In the genomic region with DNA sequence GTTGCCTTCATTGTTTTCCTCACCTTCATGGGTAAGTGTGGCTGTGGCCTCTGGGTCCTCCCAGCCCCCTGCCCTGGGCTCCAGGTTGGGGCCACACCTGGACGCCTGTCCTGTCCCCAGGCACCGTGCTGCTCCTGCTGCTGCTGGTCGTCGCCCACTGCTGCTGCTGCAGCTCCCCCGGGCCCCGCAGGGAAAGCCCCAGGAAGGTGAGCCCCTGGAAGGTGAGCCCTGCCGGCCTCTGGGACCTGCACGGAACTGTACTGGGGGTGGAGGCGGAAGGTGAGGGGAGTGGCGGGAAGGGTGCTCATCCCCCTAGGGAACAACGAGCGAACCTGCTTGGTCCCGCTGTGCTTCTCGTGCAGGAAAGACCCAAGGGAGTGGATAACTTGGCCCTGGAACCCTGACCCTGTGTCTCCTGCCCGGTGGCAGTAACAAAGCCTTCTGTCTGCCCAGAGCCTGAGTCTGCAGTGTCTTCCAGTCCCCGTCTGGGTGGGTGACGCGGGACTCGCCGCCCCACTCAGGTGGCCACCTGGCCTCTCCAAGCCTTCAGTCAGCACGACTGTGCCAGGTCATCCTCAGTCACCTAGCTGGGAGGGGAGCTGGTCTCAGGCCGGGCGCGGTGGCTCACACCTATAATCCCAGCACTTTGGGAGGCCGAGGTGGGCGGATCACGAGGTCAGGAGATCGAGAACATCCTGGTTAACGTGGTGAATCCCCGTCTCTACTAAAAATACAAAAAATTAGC, we compare ENCODE assay signal across 33 cellular contexts. TPM values are rescaled to one million over a fixed set of nuclear protein-coding genes. Genes with fewer than 3 reads are reported as not detected.
DNase-seq lines count a peak whose midpoint lies in the region; TF ChIP-seq lines count a peak whose summit lies in the region.
"Had no signal": no experiment of that assay in that cellular context is flagged by ENCODE, and none has a peak within 500 bp of the region (broad histone marks: within the 10 kb centered on the region; RNA-seq: fewer than 3 reads in every experiment).

No MANE protein-coding gene starts in this region.

- H3K4me3 ChIP-seq in endocrine pancreas (ENCODE audit: control insufficient read depth, insufficient read depth, low read length) (no peak overlapping the region), neural progenitor cell (no peak overlapping the region)
- H3K4me3 ChIP-seq: cardiac muscle cell, coronary artery, HAP-1, left ventricle myocardium inferior, SJCRH30, spleen, thyroid gland had no signal

- H3K36me3 ChIP-seq in endocrine pancreas (ENCODE audit: control insufficient read depth, insufficient read depth, low read length) (peaks cover 3% of the 10 kb centered on the region), neural progenitor cell (no peaks in the 10 kb centered on the region)
- H3K36me3 ChIP-seq: SJCRH30, thyroid gland had no signal

- H2AFZ ChIP-seq in neural progenitor cell (replicated peaks), result no peak overlapping the region
- H2AFZ ChIP-seq: parathyroid adenoma had no signal

- peaks cover 3% of the 10 kb centered on the region for H3K4me1 Mint-ChIP-seq in neural progenitor cell

- H3K4me1 ChIP-seq in endocrine pancreas (ENCODE audit: control insufficient read depth, insufficient read depth, low read length) (no peaks in the 10 kb centered on the region), neural progenitor cell (no peaks in the 10 kb centered on the region)
- H3K4me1 ChIP-seq: HAP-1, parathyroid adenoma, thyroid gland had no signal

- H3K4me3 Mint-ChIP-seq in neural progenitor cell, result no peak overlapping the region
- H3K4me3 Mint-ChIP-seq: activated CD4-positive, alpha-beta T cell treated with anti-CD3 and anti-CD28 coated beads, Interleukin-2, amount 10 ng/mL, durations not matched to agents 7 days and 5 days; activated naive CD8-positive, alpha-beta T cell treated with anti-CD3 and anti-CD28 coated beads for 36 hours; activated T-cell treated with anti-CD3 and anti-CD28 coated beads, Interleukin-2, amount 50 U/mL, for 24 hours; CD4-positive, alpha-beta T cell; mesothelial cell of epicardium; nephron; stimulated activated naive CD8-positive, alpha-beta T cell treated with anti-CD3 and anti-CD28 coated beads, Interleukin-15, amount 100 ng/mL, for 72 hours; WTC11 had no signal

- peaks cover 3% of the 10 kb centered on the region for H3K36me3 Mint-ChIP-seq in neural progenitor cell
- H3K36me3 Mint-ChIP-seq: activated naive CD8-positive, alpha-beta T cell treated with anti-CD3 and anti-CD28 coated beads for 36 hours had no signal

- no peaks in the 10 kb centered on the region for H3K9me3 Mint-ChIP-seq in neural progenitor cell
- H3K9me3 Mint-ChIP-seq: activated CD4-positive, alpha-beta T cell treated with anti-CD3 and anti-CD28 coated beads, Interleukin-2, amount 10 ng/mL, durations not matched to agents 7 days and 5 days; activated naive CD8-positive, alpha-beta T cell treated with anti-CD3 and anti-CD28 coated beads for 36 hours; activated T-cell treated with anti-CD3 and anti-CD28 coated beads, Interleukin-2, amount 50 U/mL, for 24 hours; CD4-positive, alpha-beta T cell; mesothelial cell of epicardium; nephron; stimulated activated naive CD8-positive, alpha-beta T cell treated with anti-CD3 and anti-CD28 coated beads, Interleukin-15, amount 100 ng/mL, for 72 hours; WTC11 had no signal

- H3K9ac ChIP-seq in endocrine pancreas (ENCODE audit: control insufficient read depth, insufficient read depth, low read length) (peak overlapping the region; percentile 8), neural progenitor cell (no peak overlapping the region)
- H3K9ac ChIP-seq: parathyroid adenoma had no signal

- TF ChIP-seq CTCF in C4-2B (conservative IDR thresholded peaks at IDR 0.05), result no peak
- no peak for TF ChIP-seq CTCF in neural progenitor cell (IDR thresholded peaks at IDR 0.05)

- H3K79me2 ChIP-seq in neural progenitor cell (ENCODE audit: low read depth), result peaks cover 4% of the 10 kb centered on the region
- H3K79me2 ChIP-seq: parathyroid adenoma had no signal

- H3K27me3 ChIP-seq in endocrine pancreas (ENCODE audit: control insufficient read depth, insufficient read depth, low read length), result no peaks in the 10 kb centered on the region
- H3K27me3 ChIP-seq in neural progenitor cell, result no peaks in the 10 kb centered on the region
- H3K27me3 ChIP-seq: cardiac muscle cell, SJCRH30, spleen, thyroid gland had no signal

- 0 out of 2 replicates have a peak overlapping the region, but pooled peaks have one; percentile 11 for H3K27ac ChIP-seq in C4-2B
- no peak overlapping the region for H3K27ac ChIP-seq in neural progenitor cell
- H3K27ac ChIP-seq: cardiac muscle cell, coronary artery, left ventricle myocardium inferior, parathyroid adenoma, SJCRH30, spleen, thyroid gland had no signal

- H3F3A ChIP-seq in neural progenitor cell (ENCODE audit: low read depth), result peaks cover 4% of the 10 kb centered on the region

- DNase-seq in NCI-H146 treated with DMSO at 0.1 percent for 48 hours (lab: John Stamatoyannopoulos, UW; ENCODE audit: unreplicated experiment), result peak; percentile 15
- no peak for DNase-seq in neural progenitor cell (ENCODE audit: low spot score)
- no peak for DNase-seq in T-helper 1 cell
- no peak for DNase-seq in LoVo (ENCODE audit: low spot score)
- DNase-seq in globus pallidus (ENCODE audit: low spot score), result no peak
- DNase-seq in activated CD4-positive, CD25-positive, alpha-beta regulatory T cell (lab: John Stamatoyannopoulos, UW), result no peak
- DNase-seq: activated CD4-positive, alpha-beta T cell treated with anti-CD3 and anti-CD28 coated beads, Interleukin-2, amount 10 ng/mL, durations not matched to agents 7 days and 5 days; activated effector memory CD4-positive, alpha-beta T cell treated with anti-CD3 and anti-CD28 coated beads, Interleukin-2, amount 50 U/mL, for 16 hours; activated naive CD8-positive, alpha-beta T cell treated with anti-CD3 and anti-CD28 coated beads for 36 hours; activated T-cell treated with anti-CD3 and anti-CD28 coated beads, Interleukin-2, amount 50 U/mL, for 24 hours; AML-193; CD4-positive, alpha-beta T cell; DMS 273 treated with DMSO at 0.1 percent for 48 hours; effector memory CD4-positive, alpha-beta T cell; erythroblast; left ventricle myocardium inferior; SJCRH30; spleen; stimulated activated CD4-positive, alpha-beta T cell treated with anti-CD3 and anti-CD28 coated beads, Interleukin-2, amount 100 ng/mL, for 24 hours; stimulated activated CD8-positive, alpha-beta memory T cell treated with anti-CD3 and anti-CD28 coated beads, Interleukin-4, amount 100 ng/mL, for 48 hours; stimulated activated naive CD8-positive, alpha-beta T cell treated with anti-CD3 and anti-CD28 coated beads, Interleukin-15, amount 100 ng/mL, for 72 hours; thyroid gland had no signal

- peak overlapping the region; percentile 14 for H3K27ac Mint-ChIP-seq in neural progenitor cell
- H3K27ac Mint-ChIP-seq: activated CD4-positive, alpha-beta T cell treated with anti-CD3 and anti-CD28 coated beads, Interleukin-2, amount 10 ng/mL, durations not matched to agents 7 days and 5 days; activated naive CD8-positive, alpha-beta T cell treated with anti-CD3 and anti-CD28 coated beads for 36 hours; activated T-cell treated with anti-CD3 and anti-CD28 coated beads, Interleukin-2, amount 50 U/mL, for 24 hours; CD4-positive, alpha-beta T cell; mesothelial cell of epicardium; nephron; stimulated activated naive CD8-positive, alpha-beta T cell treated with anti-CD3 and anti-CD28 coated beads, Interleukin-15, amount 100 ng/mL, for 72 hours; WTC11 had no signal

- H3K9me3 ChIP-seq in endocrine pancreas (ENCODE audit: control insufficient read depth, low read length), result no peaks in the 10 kb centered on the region
- H3K9me3 ChIP-seq in neural progenitor cell (ENCODE audit: low read depth), result no peaks in the 10 kb centered on the region
- H3K9me3 ChIP-seq: HAP-1, left ventricle myocardium inferior, SJCRH30, spleen, thyroid gland had no signal

- no peak overlapping the region for H3K4me2 ChIP-seq in neural progenitor cell

- peaks cover 7% of the 10 kb centered on the region for H3K27me3 Mint-ChIP-seq in neural progenitor cell (ENCODE audit: insufficient read depth, low read depth)
- H3K27me3 Mint-ChIP-seq: activated CD4-positive, alpha-beta T cell treated with anti-CD3 and anti-CD28 coated beads, Interleukin-2, amount 10 ng/mL, durations not matched to agents 7 days and 5 days; activated naive CD8-positive, alpha-beta T cell treated with anti-CD3 and anti-CD28 coated beads for 36 hours; activated T-cell treated with anti-CD3 and anti-CD28 coated beads, Interleukin-2, amount 50 U/mL, for 24 hours; CD4-positive, alpha-beta T cell; stimulated activated naive CD8-positive, alpha-beta T cell treated with anti-CD3 and anti-CD28 coated beads, Interleukin-15, amount 100 ng/mL, for 72 hours had no signal

- H4K20me1 ChIP-seq in neural progenitor cell (ENCODE audit: low read depth), result no peaks in the 10 kb centered on the region

RNA-seq across cellular contexts. Expression of a gene that starts 0.8 kb away (rescaled TPM):
- not detected in 2 replicates for total RNA-seq in neural progenitor cell (ENCODE audit: low replicate concordance)
- total RNA-seq: A673; activated CD4-positive, alpha-beta T cell treated with anti-CD3 and anti-CD28 coated beads, Interleukin-2, amount 10 ng/mL, durations not matched to agents 7 days and 5 days; activated naive CD8-positive, alpha-beta T cell treated with anti-CD3 and anti-CD28 coated beads for 36 hours; cardiac muscle cell; CD4-positive, alpha-beta T cell; left ventricle myocardium inferior; mesothelial cell of epicardium; RPMI7951; SJCRH30; spleen; thyroid gland; WTC11 had no signal

RNA-seq across cellular contexts. Expression of a gene that starts 6.4 kb away (rescaled TPM):
- total RNA-seq in neural progenitor cell (ENCODE audit: low replicate concordance), result 22.2 and 49.3 TPM in 2 replicates

RNA-seq across cellular contexts. Expression of a gene that starts 7.9 kb away (rescaled TPM):
- not detected in 2 replicates for total RNA-seq in neural progenitor cell (ENCODE audit: low replicate concordance)
- total RNA-seq: A673; activated CD4-positive, alpha-beta T cell treated with anti-CD3 and anti-CD28 coated beads, Interleukin-2, amount 10 ng/mL, durations not matched to agents 7 days and 5 days; activated naive CD8-positive, alpha-beta T cell treated with anti-CD3 and anti-CD28 coated beads for 36 hours; CD4-positive, alpha-beta T cell; left ventricle myocardium inferior; RPMI7951; SJCRH30; spleen; WTC11 had no signal

RNA-seq across cellular contexts. Expression of a gene that starts 29.0 kb away (rescaled TPM):
- 4.2 and 17.9 TPM in 2 replicates for total RNA-seq in neural progenitor cell (ENCODE audit: low replicate concordance)

RNA-seq across cellular contexts. Expression of a gene that starts 51.1 kb away (rescaled TPM):
- total RNA-seq in neural progenitor cell (ENCODE audit: low replicate concordance), result 53.0 and 57.0 TPM in 2 replicates
